Comparison of ENCODE assay signal across 8 cellular contexts in the genomic region with DNA sequence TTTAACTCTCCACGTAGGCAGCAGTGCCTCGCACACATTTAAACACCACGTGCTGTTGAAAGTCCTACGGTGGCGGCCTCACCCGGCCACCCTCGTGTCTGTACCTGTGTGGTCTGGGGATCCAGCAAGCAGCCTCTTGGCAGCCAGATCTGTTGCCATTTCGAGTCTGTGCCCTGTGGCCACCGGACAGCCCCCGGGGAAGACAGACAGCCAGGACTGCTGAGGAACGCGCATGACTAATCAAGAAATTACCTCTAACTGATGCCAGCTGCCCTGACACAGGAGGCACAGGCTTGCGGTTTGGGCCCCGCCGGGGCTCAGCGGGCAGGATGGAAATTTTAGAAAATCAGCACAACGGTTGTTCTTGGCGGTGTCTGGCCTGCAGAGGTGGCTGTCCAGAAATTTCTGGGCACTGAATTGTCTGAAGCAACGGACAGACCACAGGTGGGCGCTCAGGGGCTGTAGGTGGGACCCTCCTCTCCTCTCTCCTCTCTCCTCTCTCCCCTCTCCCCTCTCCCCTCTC. TPM values are rescaled to one million over a fixed set of nuclear protein-coding genes. Genes with fewer than 3 reads are reported as not detected.
DNase-seq lines count a peak whose midpoint lies in the region; ATAC-seq and TF ChIP-seq lines count a peak whose summit lies in the region.

No MANE protein-coding gene starts in this region.

- H3K4me1 ChIP-seq in lower lobe of right lung: no peaks in the 10 kb centered on the region

- H3K4me1 Mint-ChIP-seq in type B pancreatic cell (ENCODE audit: unreplicated experiment): no peaks in the 10 kb centered on the region

- no peak for TF ChIP-seq CTCF in lower lobe of right lung (IDR thresholded peaks at IDR 0.05)
- TF ChIP-seq CTCF in type B pancreatic cell (conservative IDR thresholded peaks at IDR 0.05): no peak

- H3K27me3 ChIP-seq in lower lobe of right lung (ENCODE audit: low read depth): peaks cover 14% of the 10 kb centered on the region

- no peaks in the 10 kb centered on the region for H3K36me3 ChIP-seq in lower lobe of right lung

- H3K4me3 Mint-ChIP-seq in type B pancreatic cell: no peak overlapping the region

- H3K4me3 ChIP-seq in lower lobe of right lung: no peak overlapping the region

- no peaks in the 10 kb centered on the region for H3K9me3 ChIP-seq in lower lobe of right lung

- no peak overlapping the region for H3K27ac Mint-ChIP-seq in type B pancreatic cell

- no peak overlapping the region for H3K27ac ChIP-seq in lower lobe of right lung

- no peaks in the 10 kb centered on the region for H3K36me3 Mint-ChIP-seq in type B pancreatic cell

- peak; percentile 42 for DNase-seq in NK-92 treated with Interleukin-12 subunit alpha and Interleukin-12 subunit beta, amount 100 ng/mL, for 24 hours (lab: John Stamatoyannopoulos, UW)
- no peak for DNase-seq in NK-92 (lab: John Stamatoyannopoulos, UW; ENCODE audit: unreplicated experiment)
- DNase-seq in SIG-M5 (lab: John Stamatoyannopoulos, UW): peak; percentile 33
- DNase-seq in activated gamma-delta T cell (lab: John Stamatoyannopoulos, UW): peak; percentile 68
- DNase-seq in lower lobe of right lung: no peak
- DNase-seq in type B pancreatic cell (ENCODE audit: extremely low spot score, unreplicated experiment): peak; percentile 44
- DNase-seq in NCI-H1105 treated with DMSO at 0.1 percent for 48 hours (lab: John Stamatoyannopoulos, UW): no peak

- peak; percentile 62 for ATAC-seq in HG03097 (IDR thresholded peaks at IDR 0.05; ENCODE audit: low FRiP score, unreplicated experiment)
- ATAC-seq in lower lobe of right lung: peak; percentile 19 to 55

- no peaks in the 10 kb centered on the region for H3K9me3 Mint-ChIP-seq in type B pancreatic cell

- peaks cover 12% of the 10 kb centered on the region for H3K27me3 Mint-ChIP-seq in type B pancreatic cell

- intact Hi-C loops in lower lobe of right lung (cut with DNase I): no loop called here

RNA-seq across cellular contexts. Expression of a gene that starts 15.6 kb away (rescaled TPM):
- total RNA-seq in lower lobe of right lung: 19.1 TPM
- 20.2 and 31.5 TPM in 2 replicates for total RNA-seq in type B pancreatic cell (ENCODE audit: low replicate concordance)

Comparison
In these comparisons a context has a peak if more than half of its experiments do, and no peak if none do; other contexts are left out.
1. DNase-seq: peak in NK-92 treated with Interleukin-12 subunit alpha and Interleukin-12 subunit beta, amount 100 ng/mL, for 24 hours (single experiment), SIG-M5 (single experiment), activated gamma-delta T cell (single experiment) and type B pancreatic cell (single experiment); none in NK-92 (single experiment), lower lobe of right lung (single experiment) and NCI-H1105 treated with DMSO at 0.1 percent for 48 hours (single experiment).